ENCODE assay signal across 11 cellular contexts in the genomic region with DNA sequence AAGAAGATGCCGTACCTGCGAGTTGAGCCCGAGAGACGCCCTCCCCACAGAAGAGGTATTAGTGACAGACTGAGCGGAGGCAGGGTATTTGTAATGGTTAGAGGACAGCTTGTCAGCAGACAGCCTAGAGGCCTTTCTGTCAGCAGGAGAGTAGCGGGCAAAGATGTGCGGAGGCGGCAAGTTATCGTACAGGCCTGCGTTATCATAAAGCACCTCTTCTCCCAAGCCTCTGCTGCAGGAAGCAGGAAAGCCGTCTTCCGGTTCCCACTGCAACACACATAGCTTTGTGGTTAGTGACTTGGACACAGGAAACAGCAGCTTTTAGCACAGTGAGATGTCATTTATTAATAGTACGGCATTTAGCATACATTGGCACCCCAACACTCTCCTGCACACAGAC.
DNase-seq lines count a peak whose midpoint lies in the region; ATAC-seq and TF ChIP-seq lines count a peak whose summit lies in the region.
"Had no signal": no experiment of that assay in that cellular context is flagged by ENCODE, and none has a peak within 500 bp of the region (broad histone marks: within the 10 kb centered on the region; RNA-seq: fewer than 3 reads in every experiment).

No MANE protein-coding gene starts in this region.

- H3K36me3 ChIP-seq in brain microvascular endothelial cell (replicated peaks) (peaks cover 77% of the 10 kb centered on the region), aorta (ENCODE audit: control insufficient read depth in 1 of 2, insufficient read depth in 2 of 2, low read length in 1 of 2) (no peaks in the 10 kb centered on the region), tibial nerve (peaks cover 0 to 48% (median 0%) of the 10 kb centered on the region in 3 donors)

- WGBS in aorta, 2 donors, result 29 to 36% methylated on average over 13 of the region's 13 CpGs
- WGBS in tibial nerve, 2 donors, result 51 to 54% methylated on average over 13 of the region's 13 CpGs

- ATAC-seq in aorta (ENCODE audit: low FRiP score) (no peak), HG03469 (IDR thresholded peaks at IDR 0.05; ENCODE audit: unreplicated experiment) (no peak)

- H3K27me3 ChIP-seq in brain microvascular endothelial cell (replicated peaks) (no peaks in the 10 kb centered on the region), aorta (ENCODE audit: control insufficient read depth in 1 of 2, insufficient read depth in 2 of 2, low read length in 1 of 2) (no peaks in the 10 kb centered on the region), tibial nerve (no peaks in the 10 kb centered on the region)

- H3K4me3 ChIP-seq in brain microvascular endothelial cell (ENCODE audit: low read depth, low read length) (no peak overlapping the region), aorta (ENCODE audit: low read length in 2 of 2) (no peak overlapping the region), tibial nerve (no peak overlapping the region)

- in situ Hi-C loops in brain microvascular endothelial cell (cut with HindIII; ENCODE audit: low pct_ligation_motif_present, low sequenced_read_pairs), result no loop called here

- TF ChIP-seq POLR2A in tibial nerve (IDR thresholded peaks at IDR 0.05), result no peak

- intact Hi-C loops in aorta (cut with DNase I), result no loop called here

- TF ChIP-seq CTCF in brain microvascular endothelial cell (IDR thresholded peaks at IDR 0.05; ENCODE audit: low read depth, low read length, missing control alignments) (no peak), tibial nerve (IDR thresholded peaks at IDR 0.05) (no peak)

- peak; percentile 26 for DNase-seq in stimulated activated CD4-positive, alpha-beta T cell treated with anti-CD3 and anti-CD28 coated beads, Interleukin-1b, Interleukin-23, amount 100 ng/mL, for 48 hours
- DNase-seq in stimulated activated CD4-positive, alpha-beta T cell treated with anti-CD3 and anti-CD28 coated beads, Interleukin-12 subunit alpha, Interleukin-12 subunit beta, amount 100 ng/mL, for 4 hours, result no peak
- peak; percentile 86 for DNase-seq in brain microvascular endothelial cell
- peak; percentile 88 for DNase-seq in iris pigment epithelial cell (ENCODE audit: low read depth)
- DNase-seq in aorta, result peak; percentile 44 to 73
- DNase-seq in mesenteric fat pad (ENCODE audit: low spot score), result no peak
- DNase-seq in tibial nerve (ENCODE audit: low spot score in 2 of 2), result no peak
- DNase-seq: activated CD4-positive, alpha-beta T cell treated with anti-CD3 and anti-CD28 coated beads, Interleukin-2, amount 50 U/mL, for 1 hour; DMS 273 treated with DMSO at 0.1 percent for 48 hours; midbrain had no signal

- TF ChIP-seq EP300 in tibial nerve (IDR thresholded peaks at IDR 0.05), result no peak

- H3K9me3 ChIP-seq in aorta (ENCODE audit: control insufficient read depth, low read length) (no peaks in the 10 kb centered on the region), tibial nerve (no peaks in the 10 kb centered on the region)

- H3K4me1 ChIP-seq in aorta (ENCODE audit: control insufficient read depth in 1 of 2, insufficient read depth in 2 of 2, low read length in 2 of 2) (peaks cover 0 to 3% of the 10 kb centered on the region in 2 donors), tibial nerve (peaks cover 0 to 46% (median 14%) of the 10 kb centered on the region in 4 donors)

- peak overlapping the region; percentile 63 for H3K27ac ChIP-seq in brain microvascular endothelial cell
- H3K27ac ChIP-seq in aorta (ENCODE audit: low read depth in 1 of 2, low read length in 2 of 2), result peak overlapping the region; percentile 67 to 85
- H3K27ac ChIP-seq in tibial nerve, result peak overlapping the region in 2 of 4 donors; percentile 67 to 80

Comparison
In these comparisons a context has a peak if more than half of its experiments do, and no peak if none do; other contexts are left out.
1. DNase-seq: peak in stimulated activated CD4-positive, alpha-beta T cell treated with anti-CD3 and anti-CD28 coated beads, Interleukin-1b, Interleukin-23, amount 100 ng/mL, for 48 hours (single experiment), brain microvascular endothelial cell (single experiment), iris pigment epithelial cell (single experiment) and aorta (2 of 2); none in stimulated activated CD4-positive, alpha-beta T cell treated with anti-CD3 and anti-CD28 coated beads, Interleukin-12 subunit alpha, Interleukin-12 subunit beta, amount 100 ng/mL, for 4 hours (single experiment), mesenteric fat pad (single experiment) and tibial nerve (0 of 2).